In the genomic region with DNA sequence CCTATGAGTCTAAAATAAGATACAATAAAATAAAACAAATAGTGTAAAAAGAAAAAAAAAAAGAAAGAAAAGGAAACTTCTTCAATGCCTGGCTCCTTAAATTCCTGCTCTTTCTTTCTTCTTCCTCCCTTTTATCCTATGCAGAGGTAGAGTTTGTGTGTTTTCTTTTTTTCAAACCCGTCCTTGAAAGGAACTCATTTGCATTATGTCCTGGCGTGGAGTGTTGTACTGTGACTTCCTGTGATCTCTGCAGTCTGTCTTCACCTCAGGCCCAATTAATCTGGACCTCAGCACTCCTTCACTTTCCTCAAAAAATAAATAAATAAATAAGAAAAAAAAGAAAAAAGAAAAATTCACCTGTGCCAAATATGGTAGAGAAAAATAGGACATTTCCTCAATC, we compare ENCODE assay signal across 16 cellular contexts.
DNase-seq lines count a peak whose midpoint lies in the region; ATAC-seq and TF ChIP-seq lines count a peak whose summit lies in the region.
"Had no signal": no experiment of that assay in that cellular context is flagged by ENCODE, and none has a peak within 500 bp of the region (broad histone marks: within the 10 kb centered on the region; RNA-seq: fewer than 3 reads in every experiment).

No MANE protein-coding gene starts in this region.

- H3K4me3 ChIP-seq in GM23338 (no peak overlapping the region), endocrine pancreas (ENCODE audit: control insufficient read depth, insufficient read depth, low read length) (peak overlapping the region; percentile 53)
- H3K4me3 ChIP-seq: BLaER1 had no signal

- ATAC-seq in GM23338 (peak; percentile 57; the same call in 2 of the 3 replicates), GM21381 (IDR thresholded peaks at IDR 0.05; ENCODE audit: unreplicated experiment) (no peak), GM19023 (IDR thresholded peaks at IDR 0.05; ENCODE audit: unreplicated experiment) (no peak), GM21825 (IDR thresholded peaks at IDR 0.05; ENCODE audit: unreplicated experiment) (no peak)

- no peaks in the 10 kb centered on the region; the same call in 1 of the 2 replicates for H3K9me2 ChIP-seq in GM23338 (ENCODE audit: insufficient read depth)

- H3K36me3 ChIP-seq in GM23338 (ENCODE audit: insufficient read depth): no peaks in the 10 kb centered on the region
- H3K36me3 ChIP-seq in endocrine pancreas (ENCODE audit: control insufficient read depth, insufficient read depth, low read length): no peaks in the 10 kb centered on the region
- H3K36me3 ChIP-seq: BLaER1 had no signal

- no peak overlapping the region for H2AFZ ChIP-seq in GM23338

- H3K27ac ChIP-seq in GM23338 (ENCODE audit: low read depth): no peak overlapping the region
- H3K27ac ChIP-seq: BLaER1 had no signal

- peaks cover 4% of the 10 kb centered on the region for H3K27me3 Mint-ChIP-seq in GM23338 (ENCODE audit: insufficient read depth, low read depth, poor library complexity)
- H3K27me3 Mint-ChIP-seq: CD8-positive, alpha-beta memory T cell had no signal

- H3K27me3 ChIP-seq in GM23338 (ENCODE audit: insufficient read depth) (no peaks in the 10 kb centered on the region), endocrine pancreas (ENCODE audit: control insufficient read depth, insufficient read depth, low read length) (no peaks in the 10 kb centered on the region)
- H3K27me3 ChIP-seq: BLaER1 had no signal

- H4K20me1 ChIP-seq in GM23338 (replicated peaks; ENCODE audit: insufficient read depth): no peaks in the 10 kb centered on the region
- H4K20me1 ChIP-seq: BLaER1 had no signal

- no peak overlapping the region for H3K4me3 Mint-ChIP-seq in GM23338
- H3K4me3 Mint-ChIP-seq: CD8-positive, alpha-beta memory T cell; H9 had no signal

- peaks cover 14% of the 10 kb centered on the region; the same call in 2 of the 3 replicates for H3K4me1 Mint-ChIP-seq in GM23338
- H3K4me1 Mint-ChIP-seq: CD8-positive, alpha-beta memory T cell had no signal

- H3K9me3 Mint-ChIP-seq in GM23338: no peaks in the 10 kb centered on the region

- H3K36me3 Mint-ChIP-seq in GM23338 (ENCODE audit: low read depth): 0 out of 3 replicates have a peak, but pooled peaks cover 2% of the 10 kb centered on the region

- no peaks in the 10 kb centered on the region for H3F3A ChIP-seq in GM23338 (replicated peaks; ENCODE audit: low read depth)

- no peak overlapping the region for H3K27ac Mint-ChIP-seq in GM23338
- H3K27ac Mint-ChIP-seq: CD8-positive, alpha-beta memory T cell; H9 had no signal

- no peaks in the 10 kb centered on the region for H3K79me2 ChIP-seq in GM23338 (replicated peaks; ENCODE audit: insufficient read depth)

- 0 out of 2 replicates have a peak overlapping the region, but pooled peaks have one; percentile 17 for H3K4me2 ChIP-seq in GM23338
- H3K4me2 ChIP-seq: BLaER1 had no signal

- TF ChIP-seq CTCF in GM23338 (conservative IDR thresholded peaks at IDR 0.05; ENCODE audit: low read depth in 2 of 2): no peak

- H3K4me1 ChIP-seq in GM23338 (ENCODE audit: insufficient read depth): peaks cover 14% of the 10 kb centered on the region
- H3K4me1 ChIP-seq in endocrine pancreas (ENCODE audit: control insufficient read depth, insufficient read depth, low read length): no peaks in the 10 kb centered on the region
- H3K4me1 ChIP-seq: BLaER1, Caco-2 had no signal

- peak; percentile 74 for DNase-seq in NCI-H2029 treated with DMSO at 0.1 percent for 48 hours (lab: John Stamatoyannopoulos, UW)
- DNase-seq in NCI-H2029 (lab: John Stamatoyannopoulos, UW): no peak
- peak; percentile 37 for DNase-seq in GM23338 (ENCODE audit: low spot score)
- DNase-seq in NCI-H146 treated with DMSO at 0.1 percent for 48 hours (lab: John Stamatoyannopoulos, UW; ENCODE audit: unreplicated experiment): peak; percentile 34
- DNase-seq: 8988T; AML-193; Caco-2; CD8-positive, alpha-beta memory T cell; DMS79; GOT3; H9 had no signal

- no peak overlapping the region for H3K9ac ChIP-seq in endocrine pancreas (ENCODE audit: control insufficient read depth, insufficient read depth, low read length)
- H3K9ac ChIP-seq: BLaER1 had no signal

- H3K9me3 ChIP-seq in endocrine pancreas (ENCODE audit: control insufficient read depth, low read length): no peaks in the 10 kb centered on the region
- H3K9me3 ChIP-seq: BLaER1, Caco-2 had no signal

TF ChIP-seq in GM23338, 12 proteins besides CTCF, POLR2A, EP300 and RAD21 (continues in another document):
- TF ChIP-seq NANOG (IDR thresholded peaks at IDR 0.05; ENCODE audit: borderline replicate concordance) (no peak), ZNF331 (CRISPR knock-in tag; IDR thresholded peaks at IDR 0.05; ENCODE audit: low read depth) (no peak), EZH2 (IDR thresholded peaks at IDR 0.05; ENCODE audit: low read depth, unreplicated experiment) (no peak), STAT1 (IDR thresholded peaks at IDR 0.05; ENCODE audit: unreplicated experiment) (no peak), ZNF114 (CRISPR knock-in tag; IDR thresholded peaks at IDR 0.05) (no peak), POLR2AphosphoS5 (IDR thresholded peaks at IDR 0.05; ENCODE audit: low read depth) (no peak), REST (IDR thresholded peaks at IDR 0.05; ENCODE audit: unreplicated experiment) (no peak), JUNB (IDR thresholded peaks at IDR 0.05; ENCODE audit: unreplicated experiment) (no peak), ETS1 (IDR thresholded peaks at IDR 0.05) (no peak), CREB1 (CRISPR knock-in tag; IDR thresholded peaks at IDR 0.05; ENCODE audit: low read depth) (no peak), EZH2phosphoT487 (IDR thresholded peaks at IDR 0.05; ENCODE audit: unreplicated experiment) (no peak)
